Comparison of ENCODE assay signal across 11 cellular contexts in the genomic region with DNA sequence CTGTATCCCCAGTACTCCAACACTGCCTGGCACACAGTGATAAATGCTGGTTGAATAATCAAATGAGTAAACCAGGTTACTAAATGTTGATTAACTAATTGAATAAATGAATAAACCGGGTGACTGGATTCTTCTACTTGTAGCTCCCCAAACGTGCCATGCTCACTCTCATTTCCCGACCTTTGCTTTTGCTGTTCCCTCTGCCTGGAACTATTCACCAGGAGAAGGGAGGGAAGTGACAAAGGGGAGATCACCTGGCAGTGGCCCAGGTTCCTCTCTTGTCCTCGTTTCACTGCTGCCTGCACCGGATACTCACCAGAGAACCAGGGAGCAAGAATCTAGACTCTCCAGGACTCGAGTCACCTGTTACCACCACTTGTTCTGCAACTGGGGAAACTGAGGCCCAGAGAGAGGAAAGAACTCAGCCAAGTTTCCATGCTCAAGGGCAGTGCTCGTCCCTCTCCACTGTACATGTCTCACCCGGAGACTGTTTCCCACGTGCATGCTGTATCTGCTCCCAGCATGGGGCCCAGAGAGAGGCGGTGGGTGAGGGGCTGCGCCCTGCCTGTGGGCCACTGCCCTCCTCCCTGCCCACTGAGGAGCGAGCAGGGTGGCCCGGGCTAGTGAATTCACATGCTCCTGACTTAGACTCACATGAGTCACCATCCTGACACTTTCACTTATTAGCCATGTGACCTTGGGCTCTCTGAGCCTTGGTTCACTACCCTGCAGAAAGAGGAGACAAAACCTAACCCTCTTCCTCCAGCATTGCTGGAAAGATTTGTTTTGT. TPM values are rescaled to one million over a fixed set of nuclear protein-coding genes. Genes with fewer than 3 reads are reported as not detected.
A peak's percentile ranks its signal among the peaks of the same experiment; 100 is the strongest.
DNase-seq lines count a peak whose midpoint lies in the region; ATAC-seq and TF ChIP-seq lines count a peak whose summit lies in the region.
"Had no signal": no experiment of that assay in that cellular context is flagged by ENCODE, and none has a peak within 500 bp of the region (broad histone marks: within the 10 kb centered on the region; RNA-seq: fewer than 3 reads in every experiment).

No MANE protein-coding gene starts in this region.

- POLR2A ChIA-PET in MCF 10A (lab: Yijun Ruan, JAX) = no interaction called here
- POLR2A ChIA-PET in SK-N-SH (lab: Yijun Ruan, JAX) = interaction anchor here (0.7 kb wide), 1 partner anchor 254 kb away, joined by 3 read pairs; no protein-coding TSS in a partner anchor

- H3K9me3 Mint-ChIP-seq in MCF 10A (ENCODE audit: unreplicated experiment) (no peaks in the 10 kb centered on the region), nephron progenitor cell (no peaks in the 10 kb centered on the region)

- H3K4me1 Mint-ChIP-seq in MCF 10A (ENCODE audit: insufficient read depth, unreplicated experiment) (no peaks in the 10 kb centered on the region), nephron progenitor cell (peaks cover 25% of the 10 kb centered on the region)

- no TSS peak for BruUV-seq in MCF 10A (replicated peaks; lab: Mats Ljungman, UMichigan)

- WGBS in SK-N-SH (ENCODE audit: low lambda C conversion rate) = 45% methylated on average over 9 of the region's 13 CpGs

- no peak overlapping the region for H3K4me3 ChIP-seq in breast epithelium
- H3K4me3 ChIP-seq in SK-N-SH (ENCODE audit: low read depth in 2 of 2, low read length in 1 of 2) = no peak overlapping the region
- H3K4me3 ChIP-seq in upper lobe of right lung = no peak overlapping the region

- H3K27me3 ChIP-seq in breast epithelium = peaks cover 0 to 8% of the 10 kb centered on the region in 2 donors
- no peaks in the 10 kb centered on the region for H3K27me3 ChIP-seq in SK-N-SH (ENCODE audit: insufficient read depth)
- no peaks in the 10 kb centered on the region for H3K27me3 ChIP-seq in upper lobe of right lung

- TF ChIP-seq EP300 in SK-N-SH (IDR thresholded peaks at IDR 0.05; ENCODE audit: borderline replicate concordance in 1 of 2, low read depth in 1 of 2, low read length in 1 of 2) = no peak

- H3K9me3 ChIP-seq in breast epithelium (no peaks in the 10 kb centered on the region), SK-N-SH (no peaks in the 10 kb centered on the region), upper lobe of right lung (no peaks in the 10 kb centered on the region)

- TF ChIP-seq CTCF in MCF 10A (IDR thresholded peaks at IDR 0.05; ENCODE audit: unreplicated experiment) = no peak
- TF ChIP-seq CTCF in breast epithelium (IDR thresholded peaks at IDR 0.05) = no peak
- no peak for TF ChIP-seq CTCF in SK-N-SH (IDR thresholded peaks at IDR 0.05)
- no peak for TF ChIP-seq CTCF in upper lobe of right lung (IDR thresholded peaks at IDR 0.05)
- TF ChIP-seq CTCF in nephron progenitor cell (IDR thresholded peaks at IDR 0.05) = no peak

- H3K79me2 ChIP-seq in SK-N-SH (ENCODE audit: insufficient read depth) = no peaks in the 10 kb centered on the region

- 0 out of 2 replicates have a peak overlapping the region, but pooled peaks have one; percentile 37 for H3K4me2 ChIP-seq in SK-N-SH

- H3K4me1 ChIP-seq in breast epithelium (no peaks in the 10 kb centered on the region), SK-N-SH (ENCODE audit: control insufficient read depth in 1 of 2, insufficient read depth in 2 of 2, low read depth in 1 of 2, low read length in 1 of 2) (no peaks in the 10 kb centered on the region; a peak in 1 of 4 replicates), upper lobe of right lung (no peaks in the 10 kb centered on the region)

- H3K27ac ChIP-seq in breast epithelium (no peak overlapping the region), SK-N-SH (ENCODE audit: low read depth in 2 of 2, low read length in 1 of 2) (no peak overlapping the region), upper lobe of right lung (no peak overlapping the region)

- no peaks in the 10 kb centered on the region for H3F3A ChIP-seq in SK-N-SH (replicated peaks; ENCODE audit: insufficient read depth)

- ATAC-seq in upper lobe of right lung = peak; percentile 86

- TF ChIP-seq POLR2A in breast epithelium (IDR thresholded peaks at IDR 0.05) = no peak

- H3K4me3 Mint-ChIP-seq in MCF 10A (ENCODE audit: unreplicated experiment) (no peak overlapping the region), nephron progenitor cell (no peak overlapping the region)

- H3K27me3 Mint-ChIP-seq in MCF 10A (ENCODE audit: insufficient read depth, unreplicated experiment) = peaks cover 11% of the 10 kb centered on the region
- peaks cover 40% of the 10 kb centered on the region for H3K27me3 Mint-ChIP-seq in nephron progenitor cell (ENCODE audit: low read depth, poor library complexity)

- no peaks in the 10 kb centered on the region for H4K20me1 ChIP-seq in SK-N-SH (ENCODE audit: insufficient read depth)

- CTCF ChIA-PET in MCF 10A (lab: Yijun Ruan, JAX) (interaction anchor here (1.0 to 1.2 kb wide), 3 partner anchors 50 to 412 kb away, joined by 3 to 4 read pairs (median 4); no protein-coding TSS in a partner anchor), SK-N-SH (lab: Yijun Ruan, JAX) (interaction anchor here (1.0 to 1.5 kb wide), 2 partner anchors 372 to 511 kb away, joined by 3 read pairs; no protein-coding TSS in a partner anchor)

- peak; percentile 61 for DNase-seq in MCF 10A (ENCODE audit: unreplicated experiment)
- no peak for DNase-seq in breast epithelium (ENCODE audit: low spot score in 2 of 2)
- no peak for DNase-seq in SK-N-SH
- DNase-seq in hepatic stellate cell (ENCODE audit: low spot score) = peak; percentile 50
- no peak for DNase-seq in upper lobe of right lung
- no peak for DNase-seq in nephron progenitor cell
- no peak for DNase-seq in SKM-1 (lab: John Stamatoyannopoulos, UW; ENCODE audit: unreplicated experiment)
- DNase-seq in DMS 273 (lab: John Stamatoyannopoulos, UW; ENCODE audit: unreplicated experiment) = no peak
- DNase-seq: NCI-H146, T1000 had no signal

- TF ChIP-seq RAD21 in SK-N-SH (IDR thresholded peaks at IDR 0.05; ENCODE audit: low read length) = no peak

- H3K27ac Mint-ChIP-seq in MCF 10A (ENCODE audit: low read depth, unreplicated experiment) (no peak overlapping the region), nephron progenitor cell (no peak overlapping the region)

- no peak overlapping the region for H3K9ac ChIP-seq in SK-N-SH

- H3K36me3 Mint-ChIP-seq in MCF 10A (ENCODE audit: insufficient read depth, unreplicated experiment) = no peaks in the 10 kb centered on the region
- H3K36me3 Mint-ChIP-seq in nephron progenitor cell (ENCODE audit: low read depth) = no peaks in the 10 kb centered on the region

- intact Hi-C loops in MCF 10A (cut with micrococcal nuclease) = loop anchor here (5.0 kb wide), 1 partner anchor 38 kb away; no protein-coding TSS in a partner anchor
- intact Hi-C loops in breast epithelium (cut with DNase I; ENCODE audit: low total_unique reads) = no loop called here
- intact Hi-C loops in upper lobe of right lung (cut with DNase I) = no loop called here

- H3K9me2 ChIP-seq in SK-N-SH = no peaks in the 10 kb centered on the region

- H3K36me3 ChIP-seq in breast epithelium (no peaks in the 10 kb centered on the region), SK-N-SH (replicated peaks in 1 of 2; ENCODE audit: control insufficient read depth in 1 of 2, insufficient read depth in 2 of 2, low read length in 1 of 2) (no peaks in the 10 kb centered on the region), upper lobe of right lung (no peaks in the 10 kb centered on the region)

- H2AFZ ChIP-seq in SK-N-SH (ENCODE audit: low read depth) = no peak overlapping the region

TF ChIP-seq in SK-N-SH, 30 proteins besides CTCF, POLR2A, EP300 and RAD21:
- TF ChIP-seq FOSL2 (IDR thresholded peaks at IDR 0.05; ENCODE audit: borderline replicate concordance, low read depth) = no peak
- TF ChIP-seq USF1 (IDR thresholded peaks at IDR 0.05; ENCODE audit: borderline replicate concordance, low read depth) = peak; percentile 53; the same call in 1 of the 2 replicates

RNA-seq across cellular contexts. Expression of gene POP5, which starts 17.7 kb away (rescaled TPM):
- total RNA-seq in MCF 10A (2022) (24.3 and 29.9 TPM in 2 replicates), breast epithelium (10 to 100 TPM; 35.4 to 43.8 (median 42.4) TPM), upper lobe of right lung (41.1 TPM)
- polyA plus RNA-seq in SK-N-SH (2012; rRNA removed) = 129 and 148 TPM in 2 replicates
- polyA plus RNA-seq in SK-N-SH (2012; cell fraction: cytosol; rRNA removed) = 113 and 122 TPM in 2 replicates
- polyA plus RNA-seq in SK-N-SH (2012; cell fraction: nucleus; rRNA removed) = 212 and 233 TPM in 2 replicates

RNA-seq across cellular contexts. Expression of gene CABP1, which starts 41.6 kb away (rescaled TPM):
- total RNA-seq in MCF 10A (2022) (not detected in 2 replicates), breast epithelium (1 to 10 TPM in 1 of 3 donors, under 1 TPM in 1, not detected in 1; 0.80 to 2.3 TPM), upper lobe of right lung (0.23 TPM)
- polyA plus RNA-seq in SK-N-SH (2012; rRNA removed) = 0.08 and 0.21 TPM in 2 replicates
- polyA plus RNA-seq in SK-N-SH (2012; cell fraction: cytosol; rRNA removed) = 0.12 and 0.18 TPM in 2 replicates
- 0.27 and 0.38 TPM in 2 replicates for polyA plus RNA-seq in SK-N-SH (2012; cell fraction: nucleus; rRNA removed)
- total RNA-seq: pulmonary artery endothelial cell had no signal

Comparison
In these comparisons a context has a peak if more than half of its experiments do, and no peak if none do; other contexts are left out.
1. DNase-seq: peak in MCF 10A (single experiment) and hepatic stellate cell (single experiment); none in breast epithelium (0 of 2), SK-N-SH (single experiment), upper lobe of right lung (single experiment), nephron progenitor cell (single experiment), SKM-1 (single experiment) and DMS 273 (single experiment).